In genomic region chrX:1778817-1779216, GRCh38 we compare ENCODE assay signal across 16 cellular contexts.
DNase-seq lines count a peak whose midpoint lies in the region; ATAC-seq, FAIRE-seq and TF ChIP-seq lines count a peak whose summit lies in the region.
"Had no signal": no experiment of that assay in that cellular context is flagged by ENCODE, and none has a peak within 500 bp of the region (broad histone marks: within the 10 kb centered on the region; RNA-seq: fewer than 3 reads in every experiment).

No MANE protein-coding gene starts in this region.

- WGBS in A549 (ENCODE audit: missing lambda C conversion rate) = 23% methylated on average over 4 of the region's 4 CpGs

- no peak for TF ChIP-seq EP300 in A549 (IDR thresholded peaks at IDR 0.05)

- CTCF ChIA-PET in A549 (lab: Yijun Ruan, JAX) = no interaction called here

- DNase-seq in A549 (ENCODE audit: low read depth in 1 of 2, low spot score in 1 of 2) (peak; percentile 33 to 39), Daoy (ENCODE audit: low read depth) (peak; percentile 30), RKO (ENCODE audit: low spot score) (peak; percentile 35), NCI-H1694 treated with DMSO at 0.1 percent for 48 hours (lab: John Stamatoyannopoulos, UW) (no peak), frontal cortex (ENCODE audit: low spot score in 2 of 2) (no peak)
- DNase-seq: CD8-positive, alpha-beta T cell; H9; NCI-H146; NCI-H2107; NCI-H226; NCI-H526 treated with DMSO at 0.1 percent for 48 hours; NK-92 treated with Interleukin-12 subunit alpha and Interleukin-12 subunit beta, amount 100 ng/mL, for 24 hours; PC-9; SHP77 had no signal

- FAIRE-seq in A549 (lab: Jason Lieb, UNC) (peak; percentile 13), frontal cortex (lab: Jason Lieb, UNC) (no peak)

- peaks cover 9% of the 10 kb centered on the region; the same call in 2 of the 3 replicates for H3K4me1 ChIP-seq in A549

- no peaks in the 10 kb centered on the region for H3K9me3 ChIP-seq in A549

- no peak for TF ChIP-seq RAD21 in A549 (conservative IDR thresholded peaks at IDR 0.05 in 1 of 2, IDR thresholded peaks at IDR 0.05 in 1 of 2)

- peak in 1 of 2 experiments; percentile 72; a peak in 4 of 6 replicates for ATAC-seq in A549
- ATAC-seq in esophagus mucosa = peak; percentile 69
- ATAC-seq in GM21526 (IDR thresholded peaks at IDR 0.05; ENCODE audit: low FRiP score, unreplicated experiment) = no peak
- ATAC-seq: CD8-positive, alpha-beta T cell had no signal

- H3K4me3 ChIP-seq in A549 = no peak overlapping the region
- H3K4me3 ChIP-seq: PC-9 had no signal

- H3K4me2 ChIP-seq in A549 = peak overlapping the region; percentile 32; the same call in 2 of the 3 replicates
- H3K4me2 ChIP-seq: PC-9 had no signal

- no peak for TF ChIP-seq CTCF in A549 (IDR thresholded peaks at IDR 0.05)

- no peak overlapping the region for H3K27ac ChIP-seq in A549
- H3K27ac ChIP-seq: PC-9 had no signal

- POLR2A ChIA-PET in A549 (lab: Yijun Ruan, JAX) = no interaction called here

- TF ChIP-seq POLR2A in A549 (IDR thresholded peaks at IDR 0.05; ENCODE audit: low read length) = no peak

TF ChIP-seq in A549, 52 proteins besides CTCF, POLR2A, EP300 and RAD21:
- no peak for TF ChIP-seq TFCP2L1 (CRISPR knock-in tag; IDR thresholded peaks at IDR 0.05)
- no peak for TF ChIP-seq FOSL2 (IDR thresholded peaks at IDR 0.05)
- peak; percentile 66 for TF ChIP-seq FOSL2 (CRISPR knock-in tag; IDR thresholded peaks at IDR 0.05)
- TF ChIP-seq, protein P1, sequence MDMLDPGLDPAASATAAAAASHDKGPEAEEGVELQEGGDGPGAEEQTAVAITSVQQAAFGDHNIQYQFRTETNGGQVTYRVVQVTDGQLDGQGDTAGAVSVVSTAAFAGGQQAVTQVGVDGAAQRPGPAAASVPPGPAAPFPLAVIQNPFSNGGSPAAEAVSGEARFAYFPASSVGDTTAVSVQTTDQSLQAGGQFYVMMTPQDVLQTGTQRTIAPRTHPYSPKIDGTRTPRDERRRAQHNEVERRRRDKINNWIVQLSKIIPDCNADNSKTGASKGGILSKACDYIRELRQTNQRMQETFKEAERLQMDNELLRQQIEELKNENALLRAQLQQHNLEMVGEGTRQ (IDR thresholded peaks at IDR 0.05) = no peak
- no peak for TF ChIP-seq MAZ (IDR thresholded peaks at IDR 0.05; ENCODE audit: borderline replicate concordance, low read depth, low read length)
- no peak for TF ChIP-seq CBX8 (IDR thresholded peaks at IDR 0.05)
- TF ChIP-seq ZSCAN20 (CRISPR knock-in tag; IDR thresholded peaks at IDR 0.05) = no peak
- no peak for TF ChIP-seq GATA3 (IDR thresholded peaks at IDR 0.05; ENCODE audit: borderline replicate concordance)
- TF ChIP-seq SMC3 (IDR thresholded peaks at IDR 0.05) = no peak
- no peak for TF ChIP-seq CHD2 (IDR thresholded peaks at IDR 0.05; ENCODE audit: low read length, partially characterized antibody)
- TF ChIP-seq, protein P2, sequence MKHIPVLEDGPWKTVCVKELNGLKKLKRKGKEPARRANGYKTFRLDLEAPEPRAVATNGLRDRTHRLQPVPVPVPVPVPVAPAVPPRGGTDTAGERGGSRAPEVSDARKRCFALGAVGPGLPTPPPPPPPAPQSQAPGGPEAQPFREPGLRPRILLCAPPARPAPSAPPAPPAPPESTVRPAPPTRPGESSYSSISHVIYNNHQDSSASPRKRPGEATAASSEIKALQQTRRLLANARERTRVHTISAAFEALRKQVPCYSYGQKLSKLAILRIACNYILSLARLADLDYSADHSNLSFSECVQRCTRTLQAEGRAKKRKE (CRISPR knock-in tag; IDR thresholded peaks at IDR 0.05; ENCODE audit: low read depth) = no peak
- TF ChIP-seq JUNB (IDR thresholded peaks at IDR 0.05) = 0 out of 2 replicates have a peak, but pooled peaks have one; percentile 22
- TF ChIP-seq SREBF2 (IDR thresholded peaks at IDR 0.05) = no peak
- no peak for TF ChIP-seq FOXS1 (CRISPR knock-in tag; IDR thresholded peaks at IDR 0.05)
- TF ChIP-seq RARB (CRISPR knock-in tag; IDR thresholded peaks at IDR 0.05) = no peak
- no peak for TF ChIP-seq MYC (IDR thresholded peaks at IDR 0.05; ENCODE audit: borderline replicate concordance, low read length)
TF ChIP-seq in A549: peak in this region for 2.

Comparison
In these comparisons a context has a peak if more than half of its experiments do, and no peak if none do; other contexts are left out.
1. DNase-seq: peak in A549 (2 of 2), Daoy (single experiment) and RKO (single experiment); none in NCI-H1694 treated with DMSO at 0.1 percent for 48 hours (single experiment) and frontal cortex (0 of 2).